In the genomic region with DNA sequence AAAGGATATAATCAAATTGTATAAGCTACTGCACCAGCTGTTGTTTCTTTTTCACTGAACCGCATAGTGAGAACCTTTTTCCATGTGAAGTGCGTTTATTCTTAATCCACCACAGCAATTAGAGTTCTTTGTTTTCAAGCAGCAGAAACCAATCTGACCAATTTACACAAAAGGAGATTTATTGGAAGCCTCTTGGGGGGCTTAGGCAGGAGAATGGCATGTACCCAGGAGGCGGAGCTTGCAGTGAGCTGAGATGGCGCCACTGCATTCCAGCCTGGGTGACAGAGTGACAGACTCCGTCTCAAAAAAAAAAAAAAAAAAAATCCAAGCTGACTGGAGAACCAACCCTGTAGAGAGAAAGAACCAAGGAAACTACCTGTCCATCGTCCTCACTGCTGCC, we compare ENCODE assay signal across 16 cellular contexts.
DNase-seq lines count a peak whose midpoint lies in the region; TF ChIP-seq lines count a peak whose summit lies in the region.
"Had no signal": no experiment of that assay in that cellular context is flagged by ENCODE, and none has a peak within 500 bp of the region (broad histone marks: within the 10 kb centered on the region; RNA-seq: fewer than 3 reads in every experiment).

No MANE protein-coding gene starts in this region.

- peaks cover 44% of the 10 kb centered on the region for H3K4me1 ChIP-seq in iPS-20b (ENCODE audit: insufficient read depth, low read length)
- H3K4me1 ChIP-seq: Caco-2 had no signal

- DNase-seq in NCI-H748 (lab: John Stamatoyannopoulos, UW; ENCODE audit: unreplicated experiment) (peak; percentile 5), NCI-H748 treated with DMSO at 0.1 percent for 48 hours (lab: John Stamatoyannopoulos, UW) (no peak), NCI-H69 (lab: John Stamatoyannopoulos, UW) (peak; percentile 95), retinal pigment epithelial cell (ENCODE audit: low read depth) (peak; percentile 58), OCI-M1 (lab: John Stamatoyannopoulos, UW) (no peak), SKM-1 treated with dmso at 0.1 percent for 144 hours (lab: John Stamatoyannopoulos, UW; ENCODE audit: unreplicated experiment) (no peak), HUDEP-2 (lab: John Stamatoyannopoulos, UW; ENCODE audit: unreplicated experiment in 76 of 76) (no peak)
- DNase-seq: Caco-2, DND-41, GF-D8, NCI-H146, NCI-H2081 treated with DMSO at 0.1 percent for 48 hours, NCI-H345, NCI-H526 treated with DMSO at 0.1 percent for 48 hours had no signal

- H3K4me3 ChIP-seq in iPS-20b (ENCODE audit: low read length) (peak overlapping the region; percentile 34), retinal pigment epithelial cell (ENCODE audit: low read length) (no peak overlapping the region)
- H3K4me3 ChIP-seq: SK-N-MC had no signal

- H3K9ac ChIP-seq in iPS-20b (ENCODE audit: low read depth, low read length) = peak overlapping the region; percentile 37; the same call in 1 of the 2 replicates

- H3K36me3 ChIP-seq in iPS-20b (ENCODE audit: insufficient read depth, low read depth, low read length) = peaks cover 59% of the 10 kb centered on the region

- no peak for TF ChIP-seq CTCF in retinal pigment epithelial cell (conservative IDR thresholded peaks at IDR 0.05; ENCODE audit: low read depth, low read length)

- peak overlapping the region; percentile 67 for H3K27ac ChIP-seq in iPS-20b (ENCODE audit: low read length)
- H3K27ac ChIP-seq: SK-N-MC had no signal

- H3K9me3 ChIP-seq in iPS-20b (ENCODE audit: insufficient read depth, low read depth, low read length) = no peaks in the 10 kb centered on the region
- H3K9me3 ChIP-seq: Caco-2 had no signal

- no peaks in the 10 kb centered on the region for H3K27me3 ChIP-seq in iPS-20b (ENCODE audit: insufficient read depth, low read length)

Comparison
In these comparisons a context has a peak if more than half of its experiments do, and no peak if none do; other contexts are left out.
1. DNase-seq: peak in NCI-H748 (single experiment), NCI-H69 (single experiment) and retinal pigment epithelial cell (single experiment); none in NCI-H748 treated with DMSO at 0.1 percent for 48 hours (single experiment), OCI-M1 (single experiment), SKM-1 treated with dmso at 0.1 percent for 144 hours (single experiment) and HUDEP-2 (0 of 76).